Comparison of ENCODE assay signal across 1 cellular context in the genomic region with DNA sequence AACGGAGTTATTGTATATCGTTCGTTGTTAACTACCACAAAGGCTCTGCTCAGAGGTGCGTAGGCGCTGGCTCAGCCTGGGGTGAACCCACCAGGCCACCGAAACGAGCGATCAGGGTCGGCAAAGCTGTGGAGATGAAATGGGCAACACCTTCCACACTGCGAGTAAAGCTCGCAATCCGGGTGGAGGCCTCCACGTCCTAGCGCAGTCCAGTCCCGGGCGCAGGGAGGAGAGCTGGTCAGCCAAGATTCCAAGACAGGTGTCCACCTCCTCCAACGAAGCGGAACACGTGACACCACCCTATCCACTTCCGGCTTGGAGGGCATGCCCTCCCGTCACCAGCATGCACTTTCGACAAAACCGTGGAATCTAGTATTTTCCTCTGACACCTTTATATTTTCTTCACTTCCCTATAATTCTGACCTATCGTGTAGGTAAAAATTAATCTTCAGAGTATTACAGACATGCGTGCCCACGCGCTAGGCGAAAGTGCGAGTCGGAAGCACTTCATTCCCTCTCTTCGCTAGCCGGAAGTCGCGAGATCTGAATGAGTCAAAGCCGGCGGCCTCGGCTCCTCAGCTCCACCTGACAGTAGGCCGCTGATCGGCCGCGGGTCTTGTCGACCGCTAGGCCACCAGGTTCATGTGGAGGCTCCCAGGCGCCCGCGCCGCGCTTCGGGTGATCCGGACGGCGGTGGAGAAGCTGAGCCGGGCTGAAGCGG.
TF ChIP-seq lines count a peak whose summit lies in the region.

A gene with protein sequence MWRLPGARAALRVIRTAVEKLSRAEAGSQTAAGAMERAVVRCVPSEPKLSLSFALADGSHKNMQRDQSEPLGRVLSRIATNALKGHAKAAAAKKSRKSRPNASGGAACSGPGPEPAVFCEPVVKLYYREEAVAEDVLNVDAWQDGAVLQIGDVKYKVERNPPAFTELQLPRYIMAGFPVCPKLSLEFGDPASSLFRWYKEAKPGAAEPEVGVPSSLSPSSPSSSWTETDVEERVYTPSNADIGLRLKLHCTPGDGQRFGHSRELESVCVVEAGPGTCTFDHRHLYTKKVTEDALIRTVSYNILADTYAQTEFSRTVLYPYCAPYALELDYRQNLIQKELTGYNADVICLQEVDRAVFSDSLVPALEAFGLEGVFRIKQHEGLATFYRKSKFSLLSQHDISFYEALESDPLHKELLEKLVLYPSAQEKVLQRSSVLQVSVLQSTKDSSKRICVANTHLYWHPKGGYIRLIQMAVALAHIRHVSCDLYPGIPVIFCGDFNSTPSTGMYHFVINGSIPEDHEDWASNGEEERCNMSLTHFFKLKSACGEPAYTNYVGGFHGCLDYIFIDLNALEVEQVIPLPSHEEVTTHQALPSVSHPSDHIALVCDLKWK (plus strand): TSS at position 537 of the 721 bp plus-strand sequence. CDS start 106 bp downstream, at position 643.

TF ChIP-seq in HEK293, 187 proteins besides CTCF, POLR2A, EP300 and RAD21 (continued from another document):
- TF ChIP-seq, protein P1, sequence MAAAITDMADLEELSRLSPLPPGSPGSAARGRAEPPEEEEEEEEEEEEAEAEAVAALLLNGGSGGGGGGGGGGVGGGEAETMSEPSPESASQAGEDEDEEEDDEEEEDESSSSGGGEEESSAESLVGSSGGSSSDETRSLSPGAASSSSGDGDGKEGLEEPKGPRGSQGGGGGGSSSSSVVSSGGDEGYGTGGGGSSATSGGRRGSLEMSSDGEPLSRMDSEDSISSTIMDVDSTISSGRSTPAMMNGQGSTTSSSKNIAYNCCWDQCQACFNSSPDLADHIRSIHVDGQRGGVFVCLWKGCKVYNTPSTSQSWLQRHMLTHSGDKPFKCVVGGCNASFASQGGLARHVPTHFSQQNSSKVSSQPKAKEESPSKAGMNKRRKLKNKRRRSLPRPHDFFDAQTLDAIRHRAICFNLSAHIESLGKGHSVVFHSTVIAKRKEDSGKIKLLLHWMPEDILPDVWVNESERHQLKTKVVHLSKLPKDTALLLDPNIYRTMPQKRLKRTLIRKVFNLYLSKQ (tag by site-specific recombination; IDR thresholded peaks at IDR 0.05; ENCODE audit: borderline replicate concordance): no peak
- TF ChIP-seq ZFP69B (tag by site-specific recombination; IDR thresholded peaks at IDR 0.05) (peak; percentile 76; the same call in 1 of the 2 replicates), ZBTB6 (tag by site-specific recombination; IDR thresholded peaks at IDR 0.05) (no peak), ZNF768 (tag by site-specific recombination; IDR thresholded peaks at IDR 0.05) (no peak), ZNF239 (tag by site-specific recombination; IDR thresholded peaks at IDR 0.05) (no peak), ZBTB48 (tag by site-specific recombination; IDR thresholded peaks at IDR 0.05) (no peak), ZNF426 (tag by site-specific recombination; IDR thresholded peaks at IDR 0.05) (no peak), KLF16 (tag by site-specific recombination; IDR thresholded peaks at IDR 0.05) (peak; percentile 78), ZNF132 (tag by site-specific recombination; IDR thresholded peaks at IDR 0.05; ENCODE audit: borderline replicate concordance) (no peak), ZNF76 (tag by site-specific recombination; IDR thresholded peaks at IDR 0.05; ENCODE audit: borderline replicate concordance, low read depth) (peak; percentile 79; the same call in 1 of the 2 replicates), ZNF548 (tag by site-specific recombination; IDR thresholded peaks at IDR 0.05) (no peak), ZNF221 (tag by site-specific recombination; IDR thresholded peaks at IDR 0.05; ENCODE audit: borderline replicate concordance) (no peak)
- TF ChIP-seq, protein P2, sequence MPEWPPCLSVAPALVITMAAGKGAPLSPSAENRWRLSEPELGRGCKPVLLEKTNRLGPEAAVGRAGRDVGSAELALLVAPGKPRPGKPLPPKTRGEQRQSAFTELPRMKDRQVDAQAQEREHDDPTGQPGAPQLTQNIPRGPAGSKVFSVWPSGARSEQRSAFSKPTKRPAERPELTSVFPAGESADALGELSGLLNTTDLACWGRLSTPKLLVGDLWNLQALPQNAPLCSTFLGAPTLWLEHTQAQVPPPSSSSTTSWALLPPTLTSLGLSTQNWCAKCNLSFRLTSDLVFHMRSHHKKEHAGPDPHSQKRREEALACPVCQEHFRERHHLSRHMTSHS (tag by site-specific recombination; IDR thresholded peaks at IDR 0.05): no peak
- TF ChIP-seq, protein P3, sequence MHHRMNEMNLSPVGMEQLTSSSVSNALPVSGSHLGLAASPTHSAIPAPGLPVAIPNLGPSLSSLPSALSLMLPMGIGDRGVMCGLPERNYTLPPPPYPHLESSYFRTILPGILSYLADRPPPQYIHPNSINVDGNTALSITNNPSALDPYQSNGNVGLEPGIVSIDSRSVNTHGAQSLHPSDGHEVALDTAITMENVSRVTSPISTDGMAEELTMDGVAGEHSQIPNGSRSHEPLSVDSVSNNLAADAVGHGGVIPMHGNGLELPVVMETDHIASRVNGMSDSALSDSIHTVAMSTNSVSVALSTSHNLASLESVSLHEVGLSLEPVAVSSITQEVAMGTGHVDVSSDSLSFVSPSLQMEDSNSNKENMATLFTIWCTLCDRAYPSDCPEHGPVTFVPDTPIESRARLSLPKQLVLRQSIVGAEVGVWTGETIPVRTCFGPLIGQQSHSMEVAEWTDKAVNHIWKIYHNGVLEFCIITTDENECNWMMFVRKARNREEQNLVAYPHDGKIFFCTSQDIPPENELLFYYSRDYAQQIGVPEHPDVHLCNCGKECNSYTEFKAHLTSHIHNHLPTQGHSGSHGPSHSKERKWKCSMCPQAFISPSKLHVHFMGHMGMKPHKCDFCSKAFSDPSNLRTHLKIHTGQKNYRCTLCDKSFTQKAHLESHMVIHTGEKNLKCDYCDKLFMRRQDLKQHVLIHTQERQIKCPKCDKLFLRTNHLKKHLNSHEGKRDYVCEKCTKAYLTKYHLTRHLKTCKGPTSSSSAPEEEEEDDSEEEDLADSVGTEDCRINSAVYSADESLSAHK (tag by site-specific recombination; IDR thresholded peaks at IDR 0.05): peak; percentile 57; the same call in 1 of the 2 replicates
